In genomic region chr6:117110737-117111136, GRCh38 we compare ENCODE assay signal across 15 cellular contexts.
DNase-seq lines count a peak whose midpoint lies in the region; ATAC-seq and TF ChIP-seq lines count a peak whose summit lies in the region.
"Had no signal": no experiment of that assay in that cellular context is flagged by ENCODE, and none has a peak within 500 bp of the region (broad histone marks: within the 10 kb centered on the region; RNA-seq: fewer than 3 reads in every experiment).

No MANE protein-coding gene starts in this region.

- DNase-seq in WERI-Rb-1 = peak; percentile 44
- peak; percentile 28 for DNase-seq in glutamatergic neuron
- DNase-seq in mesendoderm = peak; percentile 3
- DNase-seq in stimulated activated effector memory CD8-positive, alpha-beta T cell treated with anti-CD3 and anti-CD28 coated beads, Interleukin-12 subunit alpha, Interleukin-12 subunit beta, amount 100 ng/mL, for 72 hours (ENCODE audit: low spot score in 2 of 2) = no peak
- DNase-seq in erythroblast (lab: John Stamatoyannopoulos, UW) = no peak
- DNase-seq in NCI-H69 (lab: John Stamatoyannopoulos, UW) = no peak
- DNase-seq: AML-193; Caco-2; CD4-positive, alpha-beta T cell; GF-D8; HCEC 1CT had no signal

- H3K4me1 ChIP-seq in mesendoderm (ENCODE audit: control insufficient read depth, low read depth, low read length) = no peaks in the 10 kb centered on the region
- H3K4me1 ChIP-seq: Caco-2 had no signal

- H3K9me3 Mint-ChIP-seq in glutamatergic neuron (ENCODE audit: unreplicated experiment) = no peaks in the 10 kb centered on the region
- H3K9me3 Mint-ChIP-seq in stimulated activated effector memory CD8-positive, alpha-beta T cell treated with anti-CD3 and anti-CD28 coated beads, Interleukin-12 subunit alpha, Interleukin-12 subunit beta, amount 100 ng/mL, for 72 hours = peaks cover 11% of the 10 kb centered on the region

- H3K56ac ChIP-seq in mesendoderm (ENCODE audit: low read length) = no peak overlapping the region

- H3K4me1 Mint-ChIP-seq in glutamatergic neuron (ENCODE audit: low read depth, unreplicated experiment) = peaks cover 2% of the 10 kb centered on the region
- no peaks in the 10 kb centered on the region for H3K4me1 Mint-ChIP-seq in stimulated activated effector memory CD8-positive, alpha-beta T cell treated with anti-CD3 and anti-CD28 coated beads, Interleukin-12 subunit alpha, Interleukin-12 subunit beta, amount 100 ng/mL, for 72 hours

- TF ChIP-seq CTCF in WERI-Rb-1 (IDR thresholded peaks at IDR 0.05; ENCODE audit: low read depth, low read length) (no peak), glutamatergic neuron (IDR thresholded peaks at IDR 0.05; ENCODE audit: partially characterized antibody, unreplicated experiment) (no peak)

- H3K4me3 Mint-ChIP-seq in glutamatergic neuron (ENCODE audit: unreplicated experiment) = no peak overlapping the region
- H3K4me3 Mint-ChIP-seq in stimulated activated effector memory CD8-positive, alpha-beta T cell treated with anti-CD3 and anti-CD28 coated beads, Interleukin-12 subunit alpha, Interleukin-12 subunit beta, amount 100 ng/mL, for 72 hours = no peak overlapping the region
- H3K4me3 Mint-ChIP-seq: CD4-positive, alpha-beta T cell; GM23338 had no signal

- H2BK120ac ChIP-seq in mesendoderm (ENCODE audit: low read depth, low read length) = no peak overlapping the region

- no peak overlapping the region for H3K4me2 ChIP-seq in mesendoderm (ENCODE audit: low read length)
- H3K4me2 ChIP-seq: GM23338 had no signal

- H2BK15ac ChIP-seq in mesendoderm (replicated peaks; ENCODE audit: low read depth) = no peak overlapping the region

- no peaks in the 10 kb centered on the region for H3K9me3 ChIP-seq in WERI-Rb-1 (ENCODE audit: severe bottlenecking)
- H3K9me3 ChIP-seq: Caco-2 had no signal

- H3K36me3 Mint-ChIP-seq in glutamatergic neuron (ENCODE audit: unreplicated experiment) = no peaks in the 10 kb centered on the region
- H3K36me3 Mint-ChIP-seq in stimulated activated effector memory CD8-positive, alpha-beta T cell treated with anti-CD3 and anti-CD28 coated beads, Interleukin-12 subunit alpha, Interleukin-12 subunit beta, amount 100 ng/mL, for 72 hours = no peaks in the 10 kb centered on the region

- H2AK5ac ChIP-seq in mesendoderm (ENCODE audit: low read length) = no peak overlapping the region

- no peak overlapping the region for H3K18ac ChIP-seq in mesendoderm (ENCODE audit: low read length)

- no peak overlapping the region for H3K27ac Mint-ChIP-seq in glutamatergic neuron (ENCODE audit: unreplicated experiment)
- no peak overlapping the region for H3K27ac Mint-ChIP-seq in stimulated activated effector memory CD8-positive, alpha-beta T cell treated with anti-CD3 and anti-CD28 coated beads, Interleukin-12 subunit alpha, Interleukin-12 subunit beta, amount 100 ng/mL, for 72 hours
- H3K27ac Mint-ChIP-seq: CD4-positive, alpha-beta T cell; GM23338 had no signal

- no peaks in the 10 kb centered on the region for H3K27me3 ChIP-seq in WERI-Rb-1 (ENCODE audit: insufficient read depth, low read depth, severe bottlenecking)
- H3K27me3 ChIP-seq in mesendoderm (ENCODE audit: insufficient read depth, low read length, poor library complexity) = no peaks in the 10 kb centered on the region

- H3K9ac ChIP-seq in mesendoderm (ENCODE audit: low read length) = no peak overlapping the region

- H3K23ac ChIP-seq in mesendoderm (ENCODE audit: low read length) = no peak overlapping the region

- no peak overlapping the region for H4K8ac ChIP-seq in mesendoderm (ENCODE audit: low read depth, low read length)

- WGBS in mesendoderm (ENCODE audit: extremely low coverage, insufficient coverage, low lambda C conversion rate) = no CpG with 5 or more reads among the region's 5 CpGs

- H2BK5ac ChIP-seq in mesendoderm (ENCODE audit: low read length) = no peak overlapping the region

- H3K27ac ChIP-seq in WERI-Rb-1 = no peak overlapping the region
- H3K27ac ChIP-seq in mesendoderm (ENCODE audit: low read depth, low read length) = no peak overlapping the region
- H3K27ac ChIP-seq: C4-2B had no signal

- ATAC-seq in stimulated activated effector memory CD8-positive, alpha-beta T cell treated with anti-CD3 and anti-CD28 coated beads, Interleukin-12 subunit alpha, Interleukin-12 subunit beta, amount 100 ng/mL, for 72 hours = peak; percentile 24
- ATAC-seq in GM21786 (IDR thresholded peaks at IDR 0.05; ENCODE audit: unreplicated experiment) = no peak
- ATAC-seq: GM12878, GM23338 had no signal

- no peak overlapping the region for H4K5ac ChIP-seq in mesendoderm (ENCODE audit: low read length)

- no peaks in the 10 kb centered on the region for H3K79me1 ChIP-seq in mesendoderm (ENCODE audit: low read length)

- TF ChIP-seq POLR2A in erythroblast (IDR thresholded peaks at IDR 0.05; ENCODE audit: low read length) = no peak

- H3K4ac ChIP-seq in mesendoderm (ENCODE audit: low read depth, low read length) = no peak overlapping the region

- H3K27me3 Mint-ChIP-seq in glutamatergic neuron (ENCODE audit: unreplicated experiment) = no peaks in the 10 kb centered on the region
- H3K27me3 Mint-ChIP-seq: CD4-positive, alpha-beta T cell had no signal

- H3K79me2 ChIP-seq in mesendoderm (ENCODE audit: control insufficient read depth, insufficient read depth, low read length) = no peaks in the 10 kb centered on the region

- no peaks in the 10 kb centered on the region for H3K36me3 ChIP-seq in WERI-Rb-1
- H3K36me3 ChIP-seq in mesendoderm (ENCODE audit: control insufficient read depth, insufficient read depth, low read length) = no peaks in the 10 kb centered on the region

- H3K4me3 ChIP-seq in WERI-Rb-1 (ENCODE audit: low read depth, low read length) (no peak overlapping the region), mesendoderm (ENCODE audit: low read length) (no peak overlapping the region)
- H3K4me3 ChIP-seq: GM12878, GM23338 had no signal

Comparison
In these comparisons a context has a peak if more than half of its experiments do, and no peak if none do; other contexts are left out.
1. DNase-seq: peak in WERI-Rb-1 (single experiment), glutamatergic neuron (single experiment) and mesendoderm (single experiment); none in stimulated activated effector memory CD8-positive, alpha-beta T cell treated with anti-CD3 and anti-CD28 coated beads, Interleukin-12 subunit alpha, Interleukin-12 subunit beta, amount 100 ng/mL, for 72 hours (0 of 2), erythroblast (0 of 2) and NCI-H69 (single experiment).